9 cellular contexts compared by ENCODE assay signal in genomic region chr15:75203908-75204263, GRCh38. TPM values are rescaled to one million over a fixed set of nuclear protein-coding genes. Genes with fewer than 3 reads are reported as not detected.
DNase-seq lines count a peak whose midpoint lies in the region; ATAC-seq and TF ChIP-seq lines count a peak whose summit lies in the region.
"Had no signal": no experiment of that assay in that cellular context is flagged by ENCODE, and none has a peak within 500 bp of the region (broad histone marks: within the 10 kb centered on the region; RNA-seq: fewer than 3 reads in every experiment).

No MANE protein-coding gene starts in this region.

- TF ChIP-seq CTCF in GM13977 (IDR thresholded peaks at IDR 0.05; ENCODE audit: extremely low read depth, insufficient read depth, missing control alignments) = no peak
- TF ChIP-seq CTCF in RWPE1 (conservative IDR thresholded peaks at IDR 0.05; ENCODE audit: low read depth) = no peak

- H3K4me3 ChIP-seq in esophagus (ENCODE audit: low read depth in 1 of 2, low read length in 2 of 2) (peak overlapping the region; percentile 83 to 95), skeletal muscle satellite cell (ENCODE audit: low read length) (peak overlapping the region; percentile 99)

- POLR2A ChIA-PET in RWPE1 (lab: Yijun Ruan, JAX; ENCODE audit: low non-redundant PET) = interaction anchor here (1.3 kb wide), 1 partner anchor 175 kb away, joined by 3 read pairs; no protein-coding TSS in a partner anchor

- H3K4me2 ChIP-seq in skeletal muscle satellite cell (ENCODE audit: low read length) = peak overlapping the region; percentile 85

- in situ Hi-C loops in GM13977 (cut with MboI; ENCODE audit: low pct_unique_long_range_greater_than_20kb, low sequenced_read_pairs, unreplicated experiment) = no loop called here

- CTCF ChIA-PET in RWPE1 (lab: Yijun Ruan, JAX) = interaction anchor here (0.6 to 11.3 kb wide), 9 partner anchors 11 to 435 kb away, joined by 3 to 134 read pairs (median 4); partner anchors contain the start of gene RPP25

- H3K36me3 ChIP-seq in esophagus (ENCODE audit: control insufficient read depth in 2 of 2, insufficient read depth in 2 of 2, low read length in 1 of 2) (peaks cover 18 to 28% of the 10 kb centered on the region in 2 donors), skeletal muscle satellite cell (ENCODE audit: insufficient read depth, low read length) (peaks cover 8% of the 10 kb centered on the region)

- DNase-seq in GM13977 (ENCODE audit: low spot score) (peak; percentile 35), RWPE1 (ENCODE audit: low spot score) (no peak), NCI-H2081 (lab: John Stamatoyannopoulos, UW) (no peak), NCI-H2107 (lab: John Stamatoyannopoulos, UW) (no peak)

- H3K9ac ChIP-seq in skeletal muscle satellite cell (ENCODE audit: low read depth, low read length) = peak overlapping the region; percentile 100

- H3K27me3 ChIP-seq in esophagus (ENCODE audit: control insufficient read depth in 1 of 2, insufficient read depth in 2 of 2, low read length in 2 of 2) (no peaks in the 10 kb centered on the region), skeletal muscle satellite cell (ENCODE audit: control insufficient read depth, insufficient read depth, low read length) (peaks cover 15% of the 10 kb centered on the region)

- H3K9me3 ChIP-seq in esophagus (ENCODE audit: control insufficient read depth in 2 of 2, insufficient read depth in 1 of 2, low read depth in 1 of 2, low read length in 1 of 2) (no peaks in the 10 kb centered on the region), skeletal muscle satellite cell (replicated peaks; ENCODE audit: low read length) (no peaks in the 10 kb centered on the region)

- H3K27ac ChIP-seq in RWPE1 = peak overlapping the region; percentile 90
- peak overlapping the region; percentile 87 to 95 for H3K27ac ChIP-seq in esophagus (ENCODE audit: low read depth in 2 of 2, low read length in 1 of 2)

- WGBS in esophagus, 2 donors = 32 to 34% methylated on average over 1 of the region's 1 CpG

- ATAC-seq in GM19351 (IDR thresholded peaks at IDR 0.05; ENCODE audit: unreplicated experiment) = no peak
- no peak for ATAC-seq in HG02623 (IDR thresholded peaks at IDR 0.05; ENCODE audit: unreplicated experiment)

- peaks cover 0 to 31% of the 10 kb centered on the region in 2 donors for H3K4me1 ChIP-seq in esophagus (ENCODE audit: control insufficient read depth in 2 of 2, insufficient read depth in 2 of 2, low read length in 1 of 2)
- peaks cover 26% of the 10 kb centered on the region for H3K4me1 ChIP-seq in skeletal muscle satellite cell (ENCODE audit: control insufficient read depth, insufficient read depth, low read length)

RNA-seq across cellular contexts. Expression of gene C15orf39, which starts 2.2 kb away (rescaled TPM):
- polyA plus RNA-seq in esophagus = 10 to 100 TPM; 14.7 to 15.7 TPM
- total RNA-seq in skeletal muscle satellite cell (2012; rRNA removed) = 4.1 and 6.3 TPM in 2 replicates

RNA-seq across cellular contexts. Expression of gene GOLGA6C, which starts 54.2 kb away (rescaled TPM):
- not detected for polyA plus RNA-seq in esophagus
- not detected in 2 replicates for total RNA-seq in skeletal muscle satellite cell (2012; rRNA removed)
- total RNA-seq: mesenteric fat pad had no signal
